Comparison of ENCODE assay signal across 13 cellular contexts in genomic region chr6:3421763-3422456, GRCh38. TPM values are rescaled to one million over a fixed set of nuclear protein-coding genes. Genes with fewer than 3 reads are reported as not detected.
DNase-seq lines count a peak whose midpoint lies in the region; TF ChIP-seq lines count a peak whose summit lies in the region.
"Had no signal": no experiment of that assay in that cellular context is flagged by ENCODE, and none has a peak within 500 bp of the region (broad histone marks: within the 10 kb centered on the region; RNA-seq: fewer than 3 reads in every experiment).

No MANE protein-coding gene starts in this region.

- peaks cover 76% of the 10 kb centered on the region for H3K4me1 Mint-ChIP-seq in endodermal cell
- peaks cover 40% of the 10 kb centered on the region for H3K4me1 Mint-ChIP-seq in nephron
- H3K4me1 Mint-ChIP-seq: activated CD4-positive, alpha-beta T cell treated with anti-CD3 and anti-CD28 coated beads, Interleukin-2, amount 10 ng/mL, durations not matched to agents 24 days and 14 days; stimulated activated effector memory CD8-positive, alpha-beta T cell treated with anti-CD3 and anti-CD28 coated beads, Interleukin-12 subunit alpha, Interleukin-12 subunit beta, amount 100 ng/mL, for 72 hours had no signal

- H3K9me3 ChIP-seq in endodermal cell (ENCODE audit: control insufficient read depth, low read length): no peaks in the 10 kb centered on the region
- H3K9me3 ChIP-seq: BLaER1 had no signal

- no peaks in the 10 kb centered on the region for H3K9me3 Mint-ChIP-seq in endodermal cell
- H3K9me3 Mint-ChIP-seq in nephron: no peaks in the 10 kb centered on the region
- H3K9me3 Mint-ChIP-seq: activated CD4-positive, alpha-beta T cell treated with anti-CD3 and anti-CD28 coated beads, Interleukin-2, amount 10 ng/mL, durations not matched to agents 24 days and 14 days; stimulated activated effector memory CD8-positive, alpha-beta T cell treated with anti-CD3 and anti-CD28 coated beads, Interleukin-12 subunit alpha, Interleukin-12 subunit beta, amount 100 ng/mL, for 72 hours had no signal

- no peaks in the 10 kb centered on the region for H3K27me3 ChIP-seq in endodermal cell (ENCODE audit: control insufficient read depth, insufficient read depth, low read length, poor library complexity, severe bottlenecking)
- H3K27me3 ChIP-seq: BLaER1 had no signal

- no peak overlapping the region for H3K4me3 ChIP-seq in endodermal cell (ENCODE audit: low read length)
- H3K4me3 ChIP-seq: BLaER1 had no signal

- H3K36me3 Mint-ChIP-seq in endodermal cell (ENCODE audit: low read depth): no peaks in the 10 kb centered on the region
- no peaks in the 10 kb centered on the region for H3K36me3 Mint-ChIP-seq in nephron (ENCODE audit: low read depth)
- H3K36me3 Mint-ChIP-seq: activated naive CD8-positive, alpha-beta T cell; stimulated activated effector memory CD8-positive, alpha-beta T cell treated with anti-CD3 and anti-CD28 coated beads, Interleukin-12 subunit alpha, Interleukin-12 subunit beta, amount 100 ng/mL, for 72 hours had no signal

- peak overlapping the region; percentile 53 for H3K27ac Mint-ChIP-seq in endodermal cell
- H3K27ac Mint-ChIP-seq in nephron: peak overlapping the region; percentile 33 to 79 (median 75)
- H3K27ac Mint-ChIP-seq: activated CD4-positive, alpha-beta T cell treated with anti-CD3 and anti-CD28 coated beads, Interleukin-2, amount 10 ng/mL, durations not matched to agents 24 days and 14 days; activated naive CD8-positive, alpha-beta T cell; stimulated activated effector memory CD8-positive, alpha-beta T cell treated with anti-CD3 and anti-CD28 coated beads, Interleukin-12 subunit alpha, Interleukin-12 subunit beta, amount 100 ng/mL, for 72 hours had no signal

- TF ChIP-seq CTCF in endodermal cell (conservative IDR thresholded peaks at IDR 0.05): no peak
- TF ChIP-seq CTCF in nephron (IDR thresholded peaks at IDR 0.05; ENCODE audit: unreplicated experiment in 3 of 3): no peak

- H3K27me3 Mint-ChIP-seq in endodermal cell (ENCODE audit: insufficient read depth): no peaks in the 10 kb centered on the region
- H3K27me3 Mint-ChIP-seq in nephron (ENCODE audit: low read depth): peaks cover 39% of the 10 kb centered on the region
- H3K27me3 Mint-ChIP-seq: activated naive CD8-positive, alpha-beta T cell had no signal

- WGBS in endodermal cell (ENCODE audit: insufficient coverage in 1 of 2, insufficient read length in 1 of 2), 2 experiments: 58 to 59% methylated on average over 10 to 13 of the region's 13 CpGs

- H3K36me3 ChIP-seq in endodermal cell (ENCODE audit: control insufficient read depth, insufficient read depth, low read length): no peaks in the 10 kb centered on the region
- H3K36me3 ChIP-seq: BLaER1 had no signal

- DNase-seq in AG20443 (ENCODE audit: low spot score) (peak; percentile 75), OCI-M1 (lab: John Stamatoyannopoulos, UW) (peak; percentile 71), endodermal cell (no peak), NCI-H1417 (lab: John Stamatoyannopoulos, UW) (no peak), RKO (ENCODE audit: low spot score) (no peak)
- DNase-seq in activated CD4-positive, alpha-beta T cell treated with anti-CD3 and anti-CD28 coated beads, Interleukin-2, amount 50 U/mL, for 4 hours: no peak
- DNase-seq in stimulated activated CD4-positive, alpha-beta T cell treated with anti-CD3 and anti-CD28 coated beads, Interleukin-4, amount 100 ng/mL, for 1 hour: no peak
- DNase-seq: activated CD4-positive, alpha-beta T cell treated with anti-CD3 and anti-CD28 coated beads, Interleukin-2, amount 10 ng/mL, durations not matched to agents 24 days and 14 days; foreskin melanocyte had no signal

- H3K4me1 ChIP-seq in endodermal cell (ENCODE audit: control insufficient read depth, insufficient read depth, low read length): peaks cover 26% of the 10 kb centered on the region

- H3K4me3 Mint-ChIP-seq in endodermal cell (no peak overlapping the region), nephron (no peak overlapping the region)
- H3K4me3 Mint-ChIP-seq: activated CD4-positive, alpha-beta T cell treated with anti-CD3 and anti-CD28 coated beads, Interleukin-2, amount 10 ng/mL, durations not matched to agents 24 days and 14 days; activated naive CD8-positive, alpha-beta T cell; stimulated activated effector memory CD8-positive, alpha-beta T cell treated with anti-CD3 and anti-CD28 coated beads, Interleukin-12 subunit alpha, Interleukin-12 subunit beta, amount 100 ng/mL, for 72 hours had no signal

- H3K27ac ChIP-seq in endodermal cell (ENCODE audit: low read depth, low read length): peak overlapping the region; percentile 75
- H3K27ac ChIP-seq: BLaER1 had no signal

- no peak overlapping the region for H3K9ac ChIP-seq in endodermal cell (ENCODE audit: extremely low read depth, low read length, poor library complexity, severe bottlenecking)
- H3K9ac ChIP-seq: BLaER1 had no signal

RNA-seq across cellular contexts. Expression of gene SLC22A23, which starts 34.9 kb away (rescaled TPM):
- total RNA-seq in endodermal cell: 10 to 100 TPM; 11.1 to 13.3 TPM
- polyA plus RNA-seq in endodermal cell (2013, experiment 1 of 2): 21.0 TPM
- polyA plus RNA-seq in endodermal cell (2013, experiment 2 of 2): 18.4 TPM

Comparison
In these comparisons a context has a peak if more than half of its experiments do, and no peak if none do; other contexts are left out.
1. DNase-seq: peak in AG20443 (single experiment) and OCI-M1 (single experiment); none in endodermal cell (single experiment), activated CD4-positive, alpha-beta T cell treated with anti-CD3 and anti-CD28 coated beads, Interleukin-2, amount 50 U/mL, for 4 hours (0 of 2), stimulated activated CD4-positive, alpha-beta T cell treated with anti-CD3 and anti-CD28 coated beads, Interleukin-4, amount 100 ng/mL, for 1 hour (single experiment), NCI-H1417 (0 of 3) and RKO (single experiment).